1 cellular context compared by ENCODE assay signal in genomic region chr13:31967155-31967554, GRCh38.
TF ChIP-seq lines count a peak whose summit lies in the region.

No MANE protein-coding gene starts in this region.

TF ChIP-seq in GM23338, 12 proteins besides CTCF, POLR2A, EP300 and RAD21 (continued from another document):
- no peak for TF ChIP-seq ZNF462 (CRISPR knock-in tag; IDR thresholded peaks at IDR 0.05)
- TF ChIP-seq STAT1 (IDR thresholded peaks at IDR 0.05; ENCODE audit: unreplicated experiment): no peak
- TF ChIP-seq ZNF114 (CRISPR knock-in tag; IDR thresholded peaks at IDR 0.05): no peak
- no peak for TF ChIP-seq CREB1 (CRISPR knock-in tag; IDR thresholded peaks at IDR 0.05; ENCODE audit: low read depth)
